Comparison of ENCODE assay signal across 24 cellular contexts in genomic region chr1:225617479-225617878, GRCh38. TPM values are rescaled to one million over a fixed set of nuclear protein-coding genes. Genes with fewer than 3 reads are reported as not detected.
A peak's percentile ranks its signal among the peaks of the same experiment; 100 is the strongest.
DNase-seq lines count a peak whose midpoint lies in the region; ATAC-seq and FAIRE-seq lines count a peak whose summit lies in the region.
"Had no signal": no experiment of that assay in that cellular context is flagged by ENCODE, and none has a peak within 500 bp of the region (broad histone marks: within the 10 kb centered on the region; RNA-seq: fewer than 3 reads in every experiment).

No MANE protein-coding gene starts in this region.

- no peak overlapping the region for H3K4me3 Mint-ChIP-seq in stimulated activated memory B cell treated with anti-CD40 and anti-IgM and Interleukin-4, amounts not matched to agents 10 μg/mL and 1 μg/mL and 100 μg/mL, for 72 hours
- H3K4me3 Mint-ChIP-seq: central memory CD8-positive, alpha-beta T cell; effector memory CD8-positive, alpha-beta T cell; GM23338; neural progenitor cell had no signal

- H3K9me2 ChIP-seq in GM23248 (ENCODE audit: insufficient read depth) = no peaks in the 10 kb centered on the region

- H3K27ac Mint-ChIP-seq in stimulated activated memory B cell treated with anti-CD40 and anti-IgM and Interleukin-4, amounts not matched to agents 10 μg/mL and 1 μg/mL and 100 μg/mL, for 72 hours = no peak overlapping the region
- H3K27ac Mint-ChIP-seq: effector memory CD8-positive, alpha-beta T cell; GM23338; neural progenitor cell had no signal

- H3K27ac ChIP-seq in GM23248 = peak overlapping the region; percentile 27
- peak overlapping the region in 1 of 2 donors; percentile 60 for H3K27ac ChIP-seq in small intestine (ENCODE audit: low read depth in 1 of 2, low read length in 1 of 2)
- H3K27ac ChIP-seq: neural progenitor cell had no signal

- H3K9ac ChIP-seq in GM23248 = no peak overlapping the region
- H3K9ac ChIP-seq: neural progenitor cell had no signal

- intact Hi-C loops in left colon (cut with DNase I, micrococcal nuclease) = no loop called here

- H3K4me1 ChIP-seq in GM23248 (ENCODE audit: insufficient read depth) (peaks cover 16% of the 10 kb centered on the region), small intestine (ENCODE audit: control insufficient read depth in 2 of 2, insufficient read depth in 1 of 2, low read depth in 1 of 2, low read length in 1 of 2) (peaks cover 0 to 5% of the 10 kb centered on the region in 2 donors)

- WGBS in GM23248 (ENCODE audit: low coverage in 1 of 2, low lambda C conversion rate in 2 of 2, missing lambda C conversion rate in 2 of 2), 2 experiments = 10 to 13% methylated on average over 1 of the region's 1 CpG
- 11 to 45% (median 25%) methylated on average over 1 of the region's 1 CpG for WGBS in small intestine, 3 donors

- H4K20me1 ChIP-seq in GM23248 (ENCODE audit: insufficient read depth) = peaks cover 38% of the 10 kb centered on the region

- peaks cover 24% of the 10 kb centered on the region; the same call in 1 of the 2 replicates for H3F3A ChIP-seq in GM23248 (ENCODE audit: insufficient read depth)

- no peak overlapping the region for H2AFZ ChIP-seq in GM23248
- H2AFZ ChIP-seq: GM23338, neural progenitor cell had no signal

- H3K36me3 ChIP-seq in GM23248 (ENCODE audit: low read depth) (no peaks in the 10 kb centered on the region), small intestine (ENCODE audit: control insufficient read depth in 2 of 2, insufficient read depth in 2 of 2, low read length in 2 of 2) (no peaks in the 10 kb centered on the region)

- peaks cover 5% of the 10 kb centered on the region for H3K9me3 Mint-ChIP-seq in stimulated activated memory B cell treated with anti-CD40 and anti-IgM and Interleukin-4, amounts not matched to agents 10 μg/mL and 1 μg/mL and 100 μg/mL, for 72 hours
- H3K9me3 Mint-ChIP-seq: central memory CD8-positive, alpha-beta T cell; effector memory CD8-positive, alpha-beta T cell had no signal

- H3K79me2 ChIP-seq in GM23248 (ENCODE audit: insufficient read depth) = peaks cover 98% of the 10 kb centered on the region

- peak; percentile 48 for ATAC-seq in left colon
- no peak for ATAC-seq in stimulated activated memory B cell treated with anti-CD40 and anti-IgM and Interleukin-4, amounts not matched to agents 10 μg/mL and 1 μg/mL and 100 μg/mL, for 72 hours
- ATAC-seq in GM21723 (IDR thresholded peaks at IDR 0.05; ENCODE audit: unreplicated experiment) = no peak
- no peak for ATAC-seq in GM21576 (IDR thresholded peaks at IDR 0.05; ENCODE audit: unreplicated experiment)
- ATAC-seq: effector memory CD8-positive, alpha-beta T cell; GM23338 had no signal

- no peaks in the 10 kb centered on the region for H3K9me3 ChIP-seq in GM23248 (ENCODE audit: low read depth)
- no peaks in the 10 kb centered on the region for H3K9me3 ChIP-seq in small intestine (ENCODE audit: control insufficient read depth, low read depth)

- in situ Hi-C loops in GM23248 (cut with MboI) = no loop called here

- H3K4me2 ChIP-seq in GM23248 (ENCODE audit: unreplicated experiment) = peak overlapping the region; percentile 17
- H3K4me2 ChIP-seq: GM23338, neural progenitor cell had no signal

- FAIRE-seq in small intestine (lab: Jason Lieb, UNC) = peak; percentile 19
- FAIRE-seq: HTR-8/SVneo had no signal

- no peaks in the 10 kb centered on the region for H3K4me1 Mint-ChIP-seq in stimulated activated memory B cell treated with anti-CD40 and anti-IgM and Interleukin-4, amounts not matched to agents 10 μg/mL and 1 μg/mL and 100 μg/mL, for 72 hours
- H3K4me1 Mint-ChIP-seq: central memory CD8-positive, alpha-beta T cell had no signal

- no peaks in the 10 kb centered on the region for H3K27me3 Mint-ChIP-seq in stimulated activated memory B cell treated with anti-CD40 and anti-IgM and Interleukin-4, amounts not matched to agents 10 μg/mL and 1 μg/mL and 100 μg/mL, for 72 hours
- H3K27me3 Mint-ChIP-seq: central memory CD8-positive, alpha-beta T cell had no signal

- no peaks in the 10 kb centered on the region for H3K36me3 Mint-ChIP-seq in stimulated activated memory B cell treated with anti-CD40 and anti-IgM and Interleukin-4, amounts not matched to agents 10 μg/mL and 1 μg/mL and 100 μg/mL, for 72 hours

- DNase-seq in GM23248 = peak; percentile 72
- DNase-seq in amniotic epithelial cell (ENCODE audit: low read depth) = peak; percentile 33
- no peak for DNase-seq in left colon
- peak; percentile 76 for DNase-seq in small intestine
- DNase-seq: activated gamma-delta T cell treated with Interleukin-2 at 50 U/mL for 16 hours; activated T-cell treated with anti-CD3 and anti-CD28 coated beads for 4 hours; AML-193; amniotic stem cell; effector memory CD8-positive, alpha-beta T cell; hippocampal formation; Kasumi-1; mesendoderm; NCI-H1105; NCI-H526 treated with DMSO at 0.1 percent for 48 hours; retina; SHP77 treated with DMSO at 0.1 percent for 48 hours; T-helper 1 cell had no signal

- no peak overlapping the region; the same call in 1 of the 2 replicates for H3K4me3 ChIP-seq in GM23248
- no peak overlapping the region for H3K4me3 ChIP-seq in small intestine (ENCODE audit: low read depth in 1 of 2, low read length in 2 of 2)
- H3K4me3 ChIP-seq: GM23338, neural progenitor cell had no signal

- H3K27me3 ChIP-seq in GM23248 (replicated peaks; ENCODE audit: insufficient read depth) = no peaks in the 10 kb centered on the region
- no peaks in the 10 kb centered on the region for H3K27me3 ChIP-seq in small intestine (ENCODE audit: control insufficient read depth in 2 of 2, insufficient read depth in 2 of 2, low read length in 2 of 2)
- H3K27me3 ChIP-seq: neural progenitor cell had no signal

RNA-seq across cellular contexts. Expression of gene ENAH, which starts 35.4 kb away (rescaled TPM):
- 113 and 125 TPM in 2 replicates for total RNA-seq in GM23248 (2014; rRNA removed; shearing (Covaris generic))
- polyA plus RNA-seq in GM23248 (2016; fragmentation: Nextera tagmentation; extraction: Ambion mirVana) = 35.5 and 40.1 TPM in 2 replicates
- 10 to 100 TPM; 29.7 to 43.3 TPM for total RNA-seq in left colon
- polyA plus RNA-seq in small intestine = 10 to 100 TPM in 1 of 3 donors, 1 to 10 TPM in 2; 4.5 to 26.0 (median 5.4) TPM

Comparison
In these comparisons a context has a peak if more than half of its experiments do, and no peak if none do; other contexts are left out.
1. DNase-seq: peak in GM23248 (single experiment), amniotic epithelial cell (single experiment) and small intestine (single experiment); none in left colon (0 of 2).